ENCODE assay signal across 3 cellular contexts in the genomic region with DNA sequence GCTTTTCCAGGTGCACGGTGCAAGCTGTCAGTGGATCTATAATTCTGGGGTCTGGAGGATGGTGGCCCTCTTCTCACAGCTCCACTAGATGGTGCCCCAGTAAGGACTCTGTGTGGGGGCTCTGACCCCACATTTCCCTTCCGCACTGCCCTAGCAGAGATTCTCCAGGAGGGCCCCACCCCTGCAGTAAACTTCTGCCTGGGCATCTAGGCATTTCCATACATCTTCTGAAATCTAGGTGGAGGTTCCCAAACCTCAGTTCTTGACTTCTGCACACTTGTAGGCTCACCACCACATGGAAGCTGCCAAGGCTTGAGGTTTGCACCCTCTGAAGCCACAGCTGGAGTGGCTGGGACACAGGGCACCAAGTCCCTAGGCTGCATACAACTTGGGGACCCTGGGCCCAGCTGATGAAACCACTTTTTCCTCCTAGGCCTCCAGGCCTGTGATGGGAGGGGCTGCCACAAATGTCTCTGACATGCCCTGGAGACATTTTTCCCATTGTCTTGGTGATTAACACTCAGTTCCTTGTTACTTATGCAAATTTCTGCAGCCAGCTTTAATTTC.
A peak's percentile ranks its signal among the peaks of the same experiment; 100 is the strongest.
TF ChIP-seq lines count a peak whose summit lies in the region.

No MANE protein-coding gene starts in this region.

TF ChIP-seq in A549, 52 proteins besides CTCF, POLR2A, EP300 and RAD21:
- peak; percentile 73 for TF ChIP-seq ZFP36 (IDR thresholded peaks at IDR 0.05; ENCODE audit: borderline replicate concordance, partially characterized antibody)

TF ChIP-seq in HEK293, 187 proteins besides CTCF, POLR2A, EP300 and RAD21:
- TF ChIP-seq SETDB1 (IDR thresholded peaks at IDR 0.05; ENCODE audit: insufficient read length, low read length) (peak; percentile 78), ZNF585B (tag by site-specific recombination; IDR thresholded peaks at IDR 0.05) (peak; percentile 99), ZNF529 (tag by site-specific recombination; IDR thresholded peaks at IDR 0.05; ENCODE audit: insufficient replicate concordance) (peak; percentile 18)
- TF ChIP-seq, protein P1, sequence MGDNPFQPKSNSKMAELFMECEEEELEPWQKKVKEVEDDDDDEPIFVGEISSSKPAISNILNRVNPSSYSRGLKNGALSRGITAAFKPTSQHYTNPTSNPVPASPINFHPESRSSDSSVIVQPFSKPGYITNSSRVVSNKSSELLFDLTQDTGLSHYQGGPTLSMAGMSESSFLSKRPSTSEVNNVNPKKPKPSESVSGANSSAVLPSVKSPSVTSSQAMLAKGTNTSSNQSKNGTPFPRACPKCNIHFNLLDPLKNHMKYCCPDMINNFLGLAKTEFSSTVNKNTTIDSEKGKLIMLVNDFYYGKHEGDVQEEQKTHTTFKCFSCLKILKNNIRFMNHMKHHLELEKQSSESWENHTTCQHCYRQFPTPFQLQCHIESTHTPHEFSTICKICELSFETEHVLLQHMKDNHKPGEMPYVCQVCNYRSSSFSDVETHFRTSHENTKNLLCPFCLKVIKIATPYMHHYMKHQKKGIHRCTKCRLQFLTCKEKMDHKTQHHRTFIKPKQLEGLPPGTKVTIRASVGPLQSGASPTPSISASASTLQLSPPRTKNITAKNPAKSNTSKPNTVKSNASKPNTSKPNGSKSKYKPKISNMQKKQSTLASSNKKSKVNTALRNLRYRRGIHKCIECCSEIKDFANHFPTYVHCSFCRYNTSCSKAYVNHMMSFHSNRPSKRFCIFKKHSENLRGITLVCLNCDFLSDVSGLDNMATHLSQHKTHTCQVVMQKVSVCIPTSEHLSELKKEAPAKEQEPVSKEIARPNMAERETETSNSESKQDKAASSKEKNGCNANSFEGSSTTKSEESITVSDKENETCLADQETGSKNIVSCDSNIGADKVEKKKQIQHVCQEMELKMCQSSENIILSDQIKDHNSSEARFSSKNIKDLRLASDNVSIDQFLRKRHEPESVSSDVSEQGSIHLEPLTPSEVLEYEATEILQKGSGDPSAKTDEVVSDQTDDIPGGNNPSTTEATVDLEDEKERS (tag by site-specific recombination; IDR thresholded peaks at IDR 0.05) = peak; percentile 68; the same call in 1 of the 2 replicates

TF ChIP-seq in K562, 482 proteins besides CTCF, POLR2A, EP300 and RAD21:
- TF ChIP-seq CEBPZ (IDR thresholded peaks at IDR 0.05; ENCODE audit: borderline replicate concordance, low read depth, low read length) = peak; percentile 19; the same call in 1 of the 2 replicates
- TF ChIP-seq CBX5 (IDR thresholded peaks at IDR 0.05; ENCODE audit: borderline replicate concordance, low read depth) = peak; percentile 96
- TF ChIP-seq TFAP4 (CRISPR knock-in tag; IDR thresholded peaks at IDR 0.05; ENCODE audit: borderline replicate concordance) = peak; percentile 55; the same call in 1 of the 2 replicates
- peak in 1 of 2 experiments; percentile 54; a peak in 2 of 4 replicates for TF ChIP-seq TRIM24 (IDR thresholded peaks at IDR 0.05)
- peak; percentile 55 to 65; a peak in 2 of 3 replicates for TF ChIP-seq CBX3 (IDR thresholded peaks at IDR 0.05; ENCODE audit: borderline replicate concordance in 1 of 2, low read length in 2 of 2)
- TF ChIP-seq XRCC3 (IDR thresholded peaks at IDR 0.05) = 0 out of 2 replicates have a peak, but pooled peaks have one; percentile 56
- peak; percentile 97 for TF ChIP-seq TRIM28 (IDR thresholded peaks at IDR 0.05)
- TF ChIP-seq ZEB2 (IDR thresholded peaks at IDR 0.05) = peak; percentile 58; the same call in 1 of the 2 replicates
- TF ChIP-seq, protein P2, sequence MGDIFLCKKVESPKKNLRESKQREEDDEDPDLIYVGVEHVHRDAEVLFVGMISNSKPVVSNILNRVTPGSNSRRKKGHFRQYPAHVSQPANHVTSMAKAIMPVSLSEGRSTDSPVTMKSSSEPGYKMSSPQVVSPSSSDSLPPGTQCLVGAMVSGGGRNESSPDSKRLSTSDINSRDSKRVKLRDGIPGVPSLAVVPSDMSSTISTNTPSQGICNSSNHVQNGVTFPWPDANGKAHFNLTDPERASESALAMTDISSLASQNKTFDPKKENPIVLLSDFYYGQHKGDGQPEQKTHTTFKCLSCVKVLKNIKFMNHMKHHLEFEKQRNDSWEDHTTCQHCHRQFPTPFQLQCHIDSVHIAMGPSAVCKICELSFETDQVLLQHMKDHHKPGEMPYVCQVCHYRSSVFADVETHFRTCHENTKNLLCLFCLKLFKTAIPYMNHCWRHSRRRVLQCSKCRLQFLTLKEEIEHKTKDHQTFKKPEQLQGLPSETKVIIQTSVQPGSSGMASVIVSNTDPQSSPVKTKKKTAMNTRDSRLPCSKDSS (IDR thresholded peaks at IDR 0.05; ENCODE audit: low read depth, partially characterized antibody) = peak; percentile 97
- peak; percentile 74 for TF ChIP-seq CBX1 (IDR thresholded peaks at IDR 0.05; ENCODE audit: low read depth)
